8 cellular contexts compared by ENCODE assay signal in the genomic region with DNA sequence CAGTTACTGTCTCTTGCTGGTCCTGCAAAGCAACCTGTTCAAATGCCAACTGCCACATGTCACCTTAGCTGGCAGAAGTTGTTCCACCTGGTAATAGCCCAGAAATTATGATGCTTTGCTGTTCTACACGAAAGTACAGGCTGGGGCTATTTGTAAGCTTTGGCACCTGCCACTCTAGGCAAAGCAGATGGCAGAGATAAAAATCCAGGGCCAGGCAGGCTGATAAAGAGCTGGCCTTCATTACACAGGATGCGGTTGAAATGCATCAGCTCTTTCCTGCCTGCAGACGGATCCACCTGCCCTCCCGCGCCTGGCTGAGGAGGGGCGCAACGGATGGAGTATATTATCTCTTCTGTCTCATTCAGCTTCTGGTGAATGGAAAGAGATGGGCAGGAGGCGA. TPM values are rescaled to one million over a fixed set of nuclear protein-coding genes. Genes with fewer than 3 reads are reported as not detected.
DNase-seq lines count a peak whose midpoint lies in the region; ATAC-seq and TF ChIP-seq lines count a peak whose summit lies in the region.

No MANE protein-coding gene starts in this region.

- H3K4me1 Mint-ChIP-seq in activated T-cell treated with anti-CD3 and anti-CD28 coated beads, Interleukin-2, amount 50 U/mL, for 4 hours (ENCODE audit: low read depth), result peaks cover 80% of the 10 kb centered on the region

- H3K36me3 Mint-ChIP-seq in activated T-cell treated with anti-CD3 and anti-CD28 coated beads, Interleukin-2, amount 50 U/mL, for 4 hours (ENCODE audit: insufficient read depth), result no peaks in the 10 kb centered on the region

- peak; percentile 53 for ATAC-seq in GM18868 (IDR thresholded peaks at IDR 0.05; ENCODE audit: unreplicated experiment)
- ATAC-seq in activated T-cell treated with anti-CD3 and anti-CD28 coated beads, Interleukin-2, amount 50 U/mL, for 4 hours, result no peak
- no peak for ATAC-seq in HG03139 (IDR thresholded peaks at IDR 0.05; ENCODE audit: unreplicated experiment)
- no peak for ATAC-seq in psoas muscle
- no peak for ATAC-seq in HG03378 (IDR thresholded peaks at IDR 0.05; ENCODE audit: unreplicated experiment)

- no peaks in the 10 kb centered on the region for H3K79me2 ChIP-seq in parathyroid adenoma

- DNase-seq in OCI-M1 (lab: John Stamatoyannopoulos, UW) (peak; percentile 34), psoas muscle (no peak), NCI-H82 (lab: John Stamatoyannopoulos, UW) (no peak)
- peak; percentile 31 for DNase-seq in activated T-cell treated with anti-CD3 and anti-CD28 coated beads, Interleukin-2, amount 50 U/mL, for 4 hours

- no peaks in the 10 kb centered on the region for H3K27me3 Mint-ChIP-seq in activated T-cell treated with anti-CD3 and anti-CD28 coated beads, Interleukin-2, amount 50 U/mL, for 4 hours (ENCODE audit: low read depth)

- intact Hi-C loops in psoas muscle (cut with DNase I), result no loop called here

- peak overlapping the region; percentile 50 for H2AFZ ChIP-seq in parathyroid adenoma

- H3K9me3 ChIP-seq in parathyroid adenoma (ENCODE audit: control insufficient read depth, low read length) (no peaks in the 10 kb centered on the region), psoas muscle (no peaks in the 10 kb centered on the region)

- peak overlapping the region; percentile 83 for H3K27ac ChIP-seq in parathyroid adenoma
- H3K27ac ChIP-seq in psoas muscle, result no peak overlapping the region

- no peak for TF ChIP-seq CTCF in parathyroid adenoma (IDR thresholded peaks at IDR 0.05)
- TF ChIP-seq CTCF in psoas muscle (IDR thresholded peaks at IDR 0.05), result no peak

- H3K4me1 ChIP-seq in parathyroid adenoma (peaks cover 19% of the 10 kb centered on the region), psoas muscle (no peaks in the 10 kb centered on the region)

- WGBS in psoas muscle, 3 donors, result 46 to 67% (median 53%) methylated on average over 8 of the region's 8 CpGs

- H3K36me3 ChIP-seq in parathyroid adenoma (ENCODE audit: control insufficient read depth, insufficient read depth, low read length), result no peaks in the 10 kb centered on the region
- H3K36me3 ChIP-seq in psoas muscle (ENCODE audit: insufficient read depth in 1 of 2, low read depth in 1 of 2), result no peaks in the 10 kb centered on the region

- H3K4me2 ChIP-seq in parathyroid adenoma (ENCODE audit: low read length), result peak overlapping the region; percentile 0

- H3K4me3 Mint-ChIP-seq in activated T-cell treated with anti-CD3 and anti-CD28 coated beads, Interleukin-2, amount 50 U/mL, for 4 hours, result no peak overlapping the region

- H3K4me3 ChIP-seq in parathyroid adenoma (ENCODE audit: low read depth, low read length), result no peak overlapping the region
- H3K4me3 ChIP-seq in psoas muscle, result no peak overlapping the region

- H3K27me3 ChIP-seq in parathyroid adenoma (ENCODE audit: control insufficient read depth, insufficient read depth, low read length) (no peaks in the 10 kb centered on the region), psoas muscle (ENCODE audit: insufficient read depth in 3 of 3, low read length in 2 of 3) (no peaks in the 10 kb centered on the region)

- no peak overlapping the region for H3K9ac ChIP-seq in parathyroid adenoma

- peaks cover 4% of the 10 kb centered on the region for H3K9me3 Mint-ChIP-seq in activated T-cell treated with anti-CD3 and anti-CD28 coated beads, Interleukin-2, amount 50 U/mL, for 4 hours

RNA-seq across cellular contexts. Expression of a gene that starts 29.3 kb away (rescaled TPM):
- total RNA-seq in activated T-cell treated with anti-CD3 and anti-CD28 coated beads, Interleukin-2, amount 50 U/mL, for 4 hours, result 10 to 100 TPM in 1 of 3 donors, 1 to 10 TPM in 2; 8.8 to 10.7 (median 8.9) TPM
- total RNA-seq in psoas muscle, result 1 to 10 TPM; 2.2 to 7.8 (median 4.6) TPM
- polyA plus RNA-seq in psoas muscle, result 1 to 10 TPM; 2.4 to 3.5 (median 3.0) TPM

Comparison
In these comparisons a context has a peak if more than half of its experiments do, and no peak if none do; other contexts are left out.
1. DNase-seq: peak in OCI-M1 (single experiment) and activated T-cell treated with anti-CD3 and anti-CD28 coated beads, Interleukin-2, amount 50 U/mL, for 4 hours (single experiment); none in psoas muscle (0 of 2) and NCI-H82 (single experiment).